Comparison of ENCODE assay signal across 8 cellular contexts in the genomic region with DNA sequence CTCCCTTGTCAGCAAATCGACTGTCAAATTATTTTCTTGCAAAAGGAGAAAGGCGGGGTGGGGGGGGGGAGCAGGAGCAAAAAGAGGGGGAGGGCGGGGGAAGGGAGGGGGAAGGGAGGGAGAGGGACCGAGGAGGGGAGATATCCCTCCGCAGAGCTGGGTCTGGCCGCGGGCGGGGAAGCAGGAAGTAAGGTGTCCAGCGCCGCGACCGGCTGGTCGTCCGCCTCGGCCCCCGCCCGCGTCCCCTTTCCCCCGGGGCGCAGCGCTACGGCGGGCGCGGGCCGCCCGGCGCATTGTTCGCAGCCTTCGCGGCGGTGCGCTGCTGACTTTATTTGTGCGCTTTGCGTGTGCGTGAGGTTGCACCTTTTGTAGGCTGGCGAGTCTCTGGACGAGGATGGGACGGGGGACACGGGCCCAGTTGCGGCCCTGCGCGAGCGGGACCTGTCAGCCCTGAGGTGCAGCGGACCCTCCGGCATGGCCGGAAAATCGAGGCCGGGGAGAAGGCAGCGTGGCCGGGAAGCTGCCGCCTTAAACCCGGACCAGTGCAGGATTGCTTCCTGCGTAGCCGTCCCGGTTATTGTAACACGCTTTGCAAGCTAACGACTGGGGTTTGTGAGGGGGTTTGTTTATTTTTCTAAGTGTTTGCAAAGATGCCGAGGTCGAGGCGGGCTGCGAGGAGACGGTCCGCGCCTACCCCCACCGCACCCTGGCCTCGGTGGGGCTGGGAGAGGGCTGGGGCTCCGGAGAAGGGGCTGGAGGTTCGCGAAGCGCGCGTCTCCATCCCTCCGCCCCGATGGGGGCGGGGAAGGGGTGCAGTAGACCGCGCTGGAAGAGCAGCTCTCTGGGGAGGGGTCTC. TPM values are rescaled to one million over a fixed set of nuclear protein-coding genes. Genes with fewer than 3 reads are reported as not detected.
DNase-seq lines count a peak whose midpoint lies in the region; ATAC-seq and TF ChIP-seq lines count a peak whose summit lies in the region.

No MANE protein-coding gene starts in this region.

- H3K4me3 ChIP-seq in AG04449 (ENCODE audit: low read depth, low read length) (peak overlapping the region; percentile 74), endodermal cell (ENCODE audit: low read length) (peak overlapping the region; percentile 94), mesodermal cell (ENCODE audit: extremely low read depth, insufficient read depth, low read length, poor library complexity, severe bottlenecking) (peak overlapping the region; percentile 76), stomach (peak overlapping the region; percentile 85 to 96 (median 91))

- ATAC-seq in HG03354 (IDR thresholded peaks at IDR 0.05; ENCODE audit: poor library complexity, severe bottlenecking, unreplicated experiment), result peak; percentile 39

- H3K27me3 ChIP-seq in endodermal cell (ENCODE audit: control insufficient read depth, insufficient read depth, low read length, poor library complexity, severe bottlenecking), result peaks cover 8% of the 10 kb centered on the region
- no peaks in the 10 kb centered on the region for H3K27me3 ChIP-seq in stomach

- H3K36me3 Mint-ChIP-seq in endodermal cell (ENCODE audit: low read depth), result no peaks in the 10 kb centered on the region

- H3K9me3 ChIP-seq in endodermal cell (ENCODE audit: control insufficient read depth, low read length) (no peaks in the 10 kb centered on the region), mesodermal cell (ENCODE audit: control insufficient read depth, low read length) (no peaks in the 10 kb centered on the region), stomach (no peaks in the 10 kb centered on the region)

- peak overlapping the region; percentile 87 for H3K4me3 Mint-ChIP-seq in endodermal cell

- peaks cover 32% of the 10 kb centered on the region for H3K4me1 Mint-ChIP-seq in endodermal cell

- no peaks in the 10 kb centered on the region for H3K9me3 Mint-ChIP-seq in endodermal cell

- H3K36me3 ChIP-seq in endodermal cell (ENCODE audit: control insufficient read depth, insufficient read depth, low read length) (no peaks in the 10 kb centered on the region), mesodermal cell (ENCODE audit: control insufficient read depth, insufficient read depth, low read length) (no peaks in the 10 kb centered on the region), stomach (no peaks in the 10 kb centered on the region)

- TF ChIP-seq CTCF in AG04449 (IDR thresholded peaks at IDR 0.05; ENCODE audit: insufficient read depth, low read length, missing control alignments) (no peak), endodermal cell (conservative IDR thresholded peaks at IDR 0.05) (no peak), stomach (IDR thresholded peaks at IDR 0.05) (no peak)

- TF ChIP-seq EP300 in stomach (IDR thresholded peaks at IDR 0.05), result no peak

- TF ChIP-seq POLR2A in GM18526 (IDR thresholded peaks at IDR 0.05; ENCODE audit: extremely low read depth, insufficient read length) (peak; percentile 55), stomach (IDR thresholded peaks at IDR 0.05) (no peak)

- DNase-seq in AG04449 (ENCODE audit: low read depth, low spot score), result no peak
- peak; percentile 83 for DNase-seq in NCI-H774 (lab: John Stamatoyannopoulos, UW)
- DNase-seq in activated CD8-positive, alpha-beta memory T cell treated with anti-CD3 and anti-CD28 coated beads for 48 hours (ENCODE audit: low read depth in 2 of 3, low spot score in 2 of 3), result peak in 2 of 3 experiments; percentile 22 to 55
- DNase-seq in endodermal cell, result peak; percentile 91
- DNase-seq in stomach, result peak; percentile 77

- peak overlapping the region; percentile 67 for H3K9ac ChIP-seq in endodermal cell (ENCODE audit: extremely low read depth, low read length, poor library complexity, severe bottlenecking)

- WGBS in endodermal cell (ENCODE audit: insufficient coverage in 1 of 2, insufficient read length in 1 of 2), 2 experiments, result 0% methylated on average over 20 to 75 of the region's 78 CpGs
- WGBS in mesodermal cell (ENCODE audit: insufficient coverage in 2 of 2), 2 experiments, result 0% methylated on average over 39 to 59 of the region's 78 CpGs
- whole genome bisulfite sequencing in stomach, 5 donors, result 0 to 1% (median 1%) methylated on average over 23 to 76 of the region's 78 CpGs

- peaks cover 15% of the 10 kb centered on the region for H3K27me3 Mint-ChIP-seq in endodermal cell (ENCODE audit: insufficient read depth)

- H3K27ac ChIP-seq in endodermal cell (ENCODE audit: low read depth, low read length) (peak overlapping the region; percentile 95), mesodermal cell (ENCODE audit: low read depth, low read length, severe bottlenecking) (peak overlapping the region; percentile 87), stomach (peak overlapping the region; percentile 89 to 96 (median 92))

- H3K4me1 ChIP-seq in endodermal cell (ENCODE audit: control insufficient read depth, insufficient read depth, low read length) (peaks cover 7% of the 10 kb centered on the region), mesodermal cell (ENCODE audit: control insufficient read depth, insufficient read depth, low read length, poor library complexity, severe bottlenecking) (peaks cover 13% of the 10 kb centered on the region), stomach (peaks cover 36 to 58% (median 50%) of the 10 kb centered on the region in 4 donors)

- intact Hi-C loops in stomach (cut with DNase I; ENCODE audit: low total_unique reads), result no loop called here

- peak overlapping the region; percentile 90 for H3K27ac Mint-ChIP-seq in endodermal cell

- CTCF ChIA-PET in AG04449 (lab: Yijun Ruan, JAX), result interaction anchor here (0.6 to 3.7 kb wide), 7 partner anchors 9 to 238 kb away, joined by 4 to 14 read pairs (median 8); no protein-coding TSS in a partner anchor

- POLR2A ChIA-PET in AG04449 (lab: Yijun Ruan, JAX), result interaction anchor here (0.9 to 2.5 kb wide), 9 partner anchors 9 to 226 kb away, joined by 3 to 12 read pairs (median 4); a partner anchor contains a TSS

RNA-seq across cellular contexts. Expression of a gene that starts 0.7 kb away (rescaled TPM):
- total RNA-seq in endodermal cell (1 to 10 TPM; 4.7 to 5.3 TPM), stomach (1 to 10 TPM; 4.1 to 8.1 (median 5.9) TPM)
- 9.3 TPM for polyA plus RNA-seq in endodermal cell (2013, experiment 1 of 2)
- polyA plus RNA-seq in endodermal cell (2013, experiment 2 of 2), result 7.7 TPM
- 5.0 TPM for polyA plus RNA-seq in mesodermal cell (2013, experiment 1 of 2)
- 5.7 TPM for polyA plus RNA-seq in mesodermal cell (2013, experiment 2 of 2)
- polyA plus RNA-seq in stomach, result 1 to 10 TPM; 2.1 to 4.1 (median 2.1) TPM
